1 cellular context compared by ENCODE assay signal in genomic region chr11:75214411-75214821, GRCh38.
TF ChIP-seq lines count a peak whose summit lies in the region.

No MANE protein-coding gene starts in this region.

TF ChIP-seq in K562, 482 proteins besides CTCF, POLR2A, EP300 and RAD21 (continued from another document and continues in another):
- TF ChIP-seq REST (CRISPR knock-in tag; IDR thresholded peaks at IDR 0.05; ENCODE audit: low read depth) = peak; percentile 99
- no peak for TF ChIP-seq HLTF (IDR thresholded peaks at IDR 0.05)
- TF ChIP-seq SNIP1 (IDR thresholded peaks at IDR 0.05; ENCODE audit: low read depth) = no peak
- TF ChIP-seq RBM14 (IDR thresholded peaks at IDR 0.05; ENCODE audit: borderline replicate concordance, insufficient read depth, low read depth, low read length) = no peak
- no peak for TF ChIP-seq PHB2 (IDR thresholded peaks at IDR 0.05; ENCODE audit: low read depth)
- no peak for TF ChIP-seq NR1H2 (CRISPR knock-in tag; IDR thresholded peaks at IDR 0.05)
- TF ChIP-seq ZNF75A (CRISPR knock-in tag; IDR thresholded peaks at IDR 0.05) = no peak
- 0 out of 2 replicates have a peak, but pooled peaks have one; percentile 60 for TF ChIP-seq NCOA1 (IDR thresholded peaks at IDR 0.05; ENCODE audit: low read depth)
- no peak for TF ChIP-seq HNRNPLL (IDR thresholded peaks at IDR 0.05; ENCODE audit: low read depth, low read length, poor library complexity, severe bottlenecking)
- peak; percentile 90 for TF ChIP-seq HDAC2 (IDR thresholded peaks at IDR 0.05)
- no peak for TF ChIP-seq KDM2B (CRISPR knock-in tag; IDR thresholded peaks at IDR 0.05)
- TF ChIP-seq SMARCE1 (IDR thresholded peaks at IDR 0.05) = no peak
- TF ChIP-seq, protein P1, sequence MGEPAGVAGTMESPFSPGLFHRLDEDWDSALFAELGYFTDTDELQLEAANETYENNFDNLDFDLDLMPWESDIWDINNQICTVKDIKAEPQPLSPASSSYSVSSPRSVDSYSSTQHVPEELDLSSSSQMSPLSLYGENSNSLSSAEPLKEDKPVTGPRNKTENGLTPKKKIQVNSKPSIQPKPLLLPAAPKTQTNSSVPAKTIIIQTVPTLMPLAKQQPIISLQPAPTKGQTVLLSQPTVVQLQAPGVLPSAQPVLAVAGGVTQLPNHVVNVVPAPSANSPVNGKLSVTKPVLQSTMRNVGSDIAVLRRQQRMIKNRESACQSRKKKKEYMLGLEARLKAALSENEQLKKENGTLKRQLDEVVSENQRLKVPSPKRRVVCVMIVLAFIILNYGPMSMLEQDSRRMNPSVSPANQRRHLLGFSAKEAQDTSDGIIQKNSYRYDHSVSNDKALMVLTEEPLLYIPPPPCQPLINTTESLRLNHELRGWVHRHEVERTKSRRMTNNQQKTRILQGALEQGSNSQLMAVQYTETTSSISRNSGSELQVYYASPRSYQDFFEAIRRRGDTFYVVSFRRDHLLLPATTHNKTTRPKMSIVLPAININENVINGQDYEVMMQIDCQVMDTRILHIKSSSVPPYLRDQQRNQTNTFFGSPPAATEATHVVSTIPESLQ (CRISPR knock-in tag; IDR thresholded peaks at IDR 0.05) = peak; percentile 65; the same call in 1 of the 2 replicates
- no peak for TF ChIP-seq POLR3A (IDR thresholded peaks at IDR 0.05; ENCODE audit: borderline replicate concordance, extremely low read depth, insufficient read depth, insufficient read length)
- TF ChIP-seq SREBF1 (IDR thresholded peaks at IDR 0.05; ENCODE audit: borderline replicate concordance, low read depth, low read length) = no peak
- TF ChIP-seq CBX1 (IDR thresholded peaks at IDR 0.05; ENCODE audit: low read depth) = no peak
- peak; percentile 80; the same call in 1 of the 2 replicates for TF ChIP-seq NR2C2 (CRISPR knock-in tag; IDR thresholded peaks at IDR 0.05)
- TF ChIP-seq NR2C2 (tag; IDR thresholded peaks at IDR 0.05) = no peak
- no peak for TF ChIP-seq RFX1 (IDR thresholded peaks at IDR 0.05)
- no peak for TF ChIP-seq ILF3 (IDR thresholded peaks at IDR 0.05; ENCODE audit: borderline replicate concordance)
- TF ChIP-seq CHCHD3 (CRISPR knock-in tag; IDR thresholded peaks at IDR 0.05) = no peak
- TF ChIP-seq SRSF3 (IDR thresholded peaks at IDR 0.05; ENCODE audit: insufficient read depth, low read length) = no peak
- TF ChIP-seq ATF2 (CRISPR knock-in tag; IDR thresholded peaks at IDR 0.05) = no peak
- no peak for TF ChIP-seq SNRNP70 (optimal IDR thresholded peaks at IDR 0.05; ENCODE audit: low read depth, low read length)
- TF ChIP-seq PRDM10 (IDR thresholded peaks at IDR 0.05; ENCODE audit: partially characterized antibody) = no peak
- TF ChIP-seq ZBTB2 (IDR thresholded peaks at IDR 0.05) = no peak
- no peak for TF ChIP-seq NR0B1 (IDR thresholded peaks at IDR 0.05; ENCODE audit: partially characterized antibody)
- TF ChIP-seq ZNF584 (CRISPR knock-in tag; IDR thresholded peaks at IDR 0.05; ENCODE audit: low read depth) = peak; percentile 74; the same call in 1 of the 2 replicates
- TF ChIP-seq E4F1 (CRISPR knock-in tag; IDR thresholded peaks at IDR 0.05; ENCODE audit: borderline replicate concordance) = no peak
- no peak for TF ChIP-seq TCF3 (CRISPR knock-in tag; IDR thresholded peaks at IDR 0.05)
- TF ChIP-seq, protein P2, sequence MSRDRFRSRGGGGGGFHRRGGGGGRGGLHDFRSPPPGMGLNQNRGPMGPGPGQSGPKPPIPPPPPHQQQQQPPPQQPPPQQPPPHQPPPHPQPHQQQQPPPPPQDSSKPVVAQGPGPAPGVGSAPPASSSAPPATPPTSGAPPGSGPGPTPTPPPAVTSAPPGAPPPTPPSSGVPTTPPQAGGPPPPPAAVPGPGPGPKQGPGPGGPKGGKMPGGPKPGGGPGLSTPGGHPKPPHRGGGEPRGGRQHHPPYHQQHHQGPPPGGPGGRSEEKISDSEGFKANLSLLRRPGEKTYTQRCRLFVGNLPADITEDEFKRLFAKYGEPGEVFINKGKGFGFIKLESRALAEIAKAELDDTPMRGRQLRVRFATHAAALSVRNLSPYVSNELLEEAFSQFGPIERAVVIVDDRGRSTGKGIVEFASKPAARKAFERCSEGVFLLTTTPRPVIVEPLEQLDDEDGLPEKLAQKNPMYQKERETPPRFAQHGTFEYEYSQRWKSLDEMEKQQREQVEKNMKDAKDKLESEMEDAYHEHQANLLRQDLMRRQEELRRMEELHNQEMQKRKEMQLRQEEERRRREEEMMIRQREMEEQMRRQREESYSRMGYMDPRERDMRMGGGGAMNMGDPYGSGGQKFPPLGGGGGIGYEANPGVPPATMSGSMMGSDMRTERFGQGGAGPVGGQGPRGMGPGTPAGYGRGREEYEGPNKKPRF (IDR thresholded peaks at IDR 0.05; ENCODE audit: low read depth, low read length) = no peak
- TF ChIP-seq, protein P3, sequence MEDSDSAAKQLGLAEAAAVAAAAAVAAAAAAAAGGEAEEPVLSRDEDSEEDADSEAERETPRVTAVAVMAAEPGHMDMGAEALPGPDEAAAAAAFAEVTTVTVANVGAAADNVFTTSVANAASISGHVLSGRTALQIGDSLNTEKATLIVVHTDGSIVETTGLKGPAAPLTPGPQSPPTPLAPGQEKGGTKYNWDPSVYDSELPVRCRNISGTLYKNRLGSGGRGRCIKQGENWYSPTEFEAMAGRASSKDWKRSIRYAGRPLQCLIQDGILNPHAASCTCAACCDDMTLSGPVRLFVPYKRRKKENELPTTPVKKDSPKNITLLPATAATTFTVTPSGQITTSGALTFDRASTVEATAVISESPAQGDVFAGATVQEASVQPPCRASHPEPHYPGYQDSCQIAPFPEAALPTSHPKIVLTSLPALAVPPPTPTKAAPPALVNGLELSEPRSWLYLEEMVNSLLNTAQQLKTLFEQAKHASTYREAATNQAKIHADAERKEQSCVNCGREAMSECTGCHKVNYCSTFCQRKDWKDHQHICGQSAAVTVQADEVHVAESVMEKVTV (CRISPR knock-in tag; IDR thresholded peaks at IDR 0.05) = no peak
- TF ChIP-seq BRF1 (IDR thresholded peaks at IDR 0.05; ENCODE audit: borderline replicate concordance, extremely low read depth, insufficient read length) = no peak
- no peak for TF ChIP-seq CBX5 (IDR thresholded peaks at IDR 0.05; ENCODE audit: borderline replicate concordance, low read depth)
- no peak for TF ChIP-seq NFIX (CRISPR knock-in tag; IDR thresholded peaks at IDR 0.05; ENCODE audit: low read depth)
- no peak for TF ChIP-seq HOXB6 (CRISPR knock-in tag; IDR thresholded peaks at IDR 0.05; ENCODE audit: borderline replicate concordance)
- TF ChIP-seq, protein P4, sequence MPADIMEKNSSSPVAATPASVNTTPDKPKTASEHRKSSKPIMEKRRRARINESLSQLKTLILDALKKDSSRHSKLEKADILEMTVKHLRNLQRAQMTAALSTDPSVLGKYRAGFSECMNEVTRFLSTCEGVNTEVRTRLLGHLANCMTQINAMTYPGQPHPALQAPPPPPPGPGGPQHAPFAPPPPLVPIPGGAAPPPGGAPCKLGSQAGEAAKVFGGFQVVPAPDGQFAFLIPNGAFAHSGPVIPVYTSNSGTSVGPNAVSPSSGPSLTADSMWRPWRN (IDR thresholded peaks at IDR 0.05; ENCODE audit: low read depth) = no peak
- TF ChIP-seq GABPB1 (CRISPR knock-in tag; IDR thresholded peaks at IDR 0.05) = peak; percentile 74
- no peak for TF ChIP-seq DIDO1 (tag; IDR thresholded peaks at IDR 0.05; ENCODE audit: low read depth)
- TF ChIP-seq ZC3H11A (IDR thresholded peaks at IDR 0.05; ENCODE audit: low read depth, low read length) = no peak
